20 cellular contexts compared by ENCODE assay signal in the genomic region with DNA sequence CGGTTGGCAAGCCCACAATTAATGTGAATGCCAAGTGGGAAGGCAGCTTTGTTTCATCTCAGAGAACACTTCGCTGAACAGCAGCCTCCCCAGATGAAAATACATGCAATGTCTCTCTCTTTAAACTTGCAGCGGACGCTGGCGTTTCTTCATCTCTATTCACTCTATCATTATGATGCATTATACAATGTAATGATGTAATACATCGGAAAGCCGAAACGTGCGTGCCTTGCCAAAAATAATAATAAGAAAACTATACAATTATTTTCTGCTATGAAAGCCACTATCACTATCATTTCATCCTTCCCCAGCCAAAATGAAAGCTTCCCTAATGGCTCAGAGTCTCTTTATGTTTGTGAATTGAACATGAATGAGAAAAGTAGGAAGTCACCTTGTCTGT.
"Had no signal": no experiment of that assay in that cellular context is flagged by ENCODE, and none has a peak within 500 bp of the region (broad histone marks: within the 10 kb centered on the region; RNA-seq: fewer than 3 reads in every experiment).

No MANE protein-coding gene starts in this region.

- H3K9me3 Mint-ChIP-seq: stimulated activated memory B cell treated with anti-CD40 and anti-IgM and Interleukin-4, amounts not matched to agents 10 μg/mL and 1 μg/mL and 100 μg/mL, for 72 hours; stimulated activated naive CD8-positive, alpha-beta T cell treated with anti-CD3 and anti-CD28 coated beads, Interleukin-15, Interleukin-2, amounts not matched to agents 100 ng/mL and 50 ng/mL, for 24 hours had no signal

- H3K27me3 Mint-ChIP-seq: effector memory CD8-positive, alpha-beta T cell; stimulated activated memory B cell treated with anti-CD40 and anti-IgM and Interleukin-4, amounts not matched to agents 10 μg/mL and 1 μg/mL and 100 μg/mL, for 72 hours; stimulated activated naive CD8-positive, alpha-beta T cell treated with anti-CD3 and anti-CD28 coated beads, Interleukin-15, Interleukin-2, amounts not matched to agents 100 ng/mL and 50 ng/mL, for 24 hours had no signal

- H3K36me3 ChIP-seq: esophagus muscularis mucosa, gastrocnemius medialis, heart right ventricle, neutrophil, right lobe of liver, tibial artery, upper lobe of left lung, uterus had no signal

- H3K27ac Mint-ChIP-seq: effector memory CD8-positive, alpha-beta T cell; naive thymus-derived CD8-positive, alpha-beta T cell; stimulated activated memory B cell treated with anti-CD40 and anti-IgM and Interleukin-4, amounts not matched to agents 10 μg/mL and 1 μg/mL and 100 μg/mL, for 72 hours; stimulated activated naive CD8-positive, alpha-beta T cell treated with anti-CD3 and anti-CD28 coated beads, Interleukin-15, Interleukin-2, amounts not matched to agents 100 ng/mL and 50 ng/mL, for 24 hours had no signal

- DNase-seq: effector memory CD8-positive, alpha-beta T cell; gastrocnemius medialis; heart right ventricle; hypothalamus; kidney glomerular epithelial cell; mesendoderm; naive thymus-derived CD8-positive, alpha-beta T cell; psoas muscle; retina; right lobe of liver; stimulated activated CD4-positive, alpha-beta T cell treated with anti-CD3 and anti-CD28 coated beads, Interleukin-1b, Interleukin-23, amount 100 ng/mL, for 48 hours; stimulated activated CD4-positive, alpha-beta T cell treated with anti-CD3 and anti-CD28 coated beads, Interleukin-4, amount 100 ng/mL, for 24 hours; tibial artery; upper lobe of left lung; uterus had no signal

- H3K27ac ChIP-seq: epithelial cell of prostate, esophagus muscularis mucosa, gastrocnemius medialis, heart right ventricle, neutrophil, psoas muscle, right lobe of liver, tibial artery, upper lobe of left lung, uterus had no signal

- H3K4me1 ChIP-seq: gastrocnemius medialis, psoas muscle, right lobe of liver, tibial artery, upper lobe of left lung, uterus had no signal

- H3K4me3 Mint-ChIP-seq: effector memory CD8-positive, alpha-beta T cell; naive thymus-derived CD8-positive, alpha-beta T cell; stimulated activated memory B cell treated with anti-CD40 and anti-IgM and Interleukin-4, amounts not matched to agents 10 μg/mL and 1 μg/mL and 100 μg/mL, for 72 hours; stimulated activated naive CD8-positive, alpha-beta T cell treated with anti-CD3 and anti-CD28 coated beads, Interleukin-15, Interleukin-2, amounts not matched to agents 100 ng/mL and 50 ng/mL, for 24 hours had no signal

- ATAC-seq: effector memory CD8-positive, alpha-beta T cell; gastrocnemius medialis; heart right ventricle; naive thymus-derived CD8-positive, alpha-beta T cell; psoas muscle; right lobe of liver; stimulated activated memory B cell treated with anti-CD40 and anti-IgM and Interleukin-4, amounts not matched to agents 10 μg/mL and 1 μg/mL and 100 μg/mL, for 72 hours had no signal

- H3K27me3 ChIP-seq: esophagus muscularis mucosa, gastrocnemius medialis, heart right ventricle, neutrophil, right lobe of liver, tibial artery, upper lobe of left lung, uterus had no signal

- H3K36me3 Mint-ChIP-seq: naive thymus-derived CD8-positive, alpha-beta T cell; stimulated activated memory B cell treated with anti-CD40 and anti-IgM and Interleukin-4, amounts not matched to agents 10 μg/mL and 1 μg/mL and 100 μg/mL, for 72 hours had no signal

- H3K9me3 ChIP-seq: esophagus muscularis mucosa, gastrocnemius medialis, heart right ventricle, neutrophil, psoas muscle, right lobe of liver, tibial artery, upper lobe of left lung, uterus had no signal

- H3K4me3 ChIP-seq: esophagus muscularis mucosa, gastrocnemius medialis, heart right ventricle, psoas muscle, right lobe of liver, tibial artery, upper lobe of left lung, uterus had no signal
